1 cellular context compared by ENCODE assay signal in genomic region chr20:3628502-3629314, GRCh38.
TF ChIP-seq lines count a peak whose summit lies in the region.

No MANE protein-coding gene starts in this region.

TF ChIP-seq in HepG2, 621 proteins besides CTCF, POLR2A, EP300 and RAD21 (continued from another document and continues in another):
- TF ChIP-seq KLF6 (CRISPR knock-in tag; IDR thresholded peaks at IDR 0.05) (0 out of 2 replicates have a peak, but pooled peaks have one; percentile 56), BCL6 (CRISPR knock-in tag; IDR thresholded peaks at IDR 0.05) (peak; percentile 90), ELF4 (CRISPR knock-in tag; IDR thresholded peaks at IDR 0.05; ENCODE audit: borderline replicate concordance) (no peak), ZFP37 (CRISPR knock-in tag; IDR thresholded peaks at IDR 0.05; ENCODE audit: borderline replicate concordance) (peak; percentile 89; the same call in 1 of the 2 replicates), NCOA2 (CRISPR knock-in tag; IDR thresholded peaks at IDR 0.05) (peak; percentile 75), ZNF275 (CRISPR knock-in tag; IDR thresholded peaks at IDR 0.05; ENCODE audit: borderline replicate concordance) (peak; percentile 55; the same call in 1 of the 2 replicates), HNF4G (IDR thresholded peaks at IDR 0.05; ENCODE audit: borderline replicate concordance, low read depth, low read length) (peak; percentile 89), HNF4G (CRISPR knock-in tag; IDR thresholded peaks at IDR 0.05; ENCODE audit: borderline replicate concordance, low read depth) (peak; percentile 93), MEF2D (CRISPR knock-in tag; IDR thresholded peaks at IDR 0.05) (peak; percentile 48; the same call in 1 of the 2 replicates), MED1 (CRISPR knock-in tag; IDR thresholded peaks at IDR 0.05) (peak; percentile 87), ZNF557 (CRISPR knock-in tag; IDR thresholded peaks at IDR 0.05) (peak; percentile 92; the same call in 1 of the 2 replicates), MAX (IDR thresholded peaks at IDR 0.05) (peak; percentile 52), ATRX (CRISPR knock-in tag; IDR thresholded peaks at IDR 0.05; ENCODE audit: borderline replicate concordance) (no peak), FOXA1 (IDR thresholded peaks at IDR 0.05) (peak; percentile 48; the same call in 1 of the 2 replicates), FOXA1 (CRISPR knock-in tag; IDR thresholded peaks at IDR 0.05) (peak; percentile 92), ZNF350 (CRISPR knock-in tag; IDR thresholded peaks at IDR 0.05; ENCODE audit: borderline replicate concordance, low read depth) (peak; percentile 69), E2F5 (CRISPR knock-in tag; conservative IDR thresholded peaks at IDR 0.05) (no peak), ZNF274 (CRISPR knock-in tag; IDR thresholded peaks at IDR 0.05) (no peak), ATF4 (CRISPR knock-in tag; IDR thresholded peaks at IDR 0.05) (peak in 1 of 2 experiments; percentile 58; a peak in 1 of 4 replicates), SKIL (CRISPR knock-in tag; IDR thresholded peaks at IDR 0.05; ENCODE audit: borderline replicate concordance) (peak; percentile 98), IKZF5 (CRISPR knock-in tag; IDR thresholded peaks at IDR 0.05) (0 out of 2 replicates have a peak, but pooled peaks have one; percentile 41), SATB2 (CRISPR knock-in tag; IDR thresholded peaks at IDR 0.05) (no peak), PPARG (CRISPR knock-in tag; conservative IDR thresholded peaks at IDR 0.05) (peak; percentile 73), MYC (CRISPR knock-in tag; IDR thresholded peaks at IDR 0.05; ENCODE audit: borderline replicate concordance) (peak; percentile 56; the same call in 1 of the 2 replicates), NFKBIZ (CRISPR knock-in tag; IDR thresholded peaks at IDR 0.05) (peak; percentile 73; the same call in 1 of the 2 replicates), HOMEZ (CRISPR knock-in tag; IDR thresholded peaks at IDR 0.05; ENCODE audit: low read depth) (peak; percentile 97), MIER2 (CRISPR knock-in tag; IDR thresholded peaks at IDR 0.05) (0 out of 2 replicates have a peak, but pooled peaks have one; percentile 66), UBTF (CRISPR knock-in tag; IDR thresholded peaks at IDR 0.05) (peak; percentile 36; the same call in 1 of the 2 replicates), RBM39 (IDR thresholded peaks at IDR 0.05; ENCODE audit: low read depth, low read length, poor library complexity, severe bottlenecking) (no peak), FOXP1 (IDR thresholded peaks at IDR 0.05) (no peak), FOXP1 (CRISPR knock-in tag; IDR thresholded peaks at IDR 0.05) (0 out of 2 replicates have a peak, but pooled peaks have one; percentile 49), TGIF2 (CRISPR knock-in tag; IDR thresholded peaks at IDR 0.05) (no peak), CBX5 (CRISPR knock-in tag; IDR thresholded peaks at IDR 0.05; ENCODE audit: borderline replicate concordance) (peak; percentile 36; the same call in 1 of the 2 replicates), HINFP (CRISPR knock-in tag; IDR thresholded peaks at IDR 0.05; ENCODE audit: low read depth) (peak; percentile 72; the same call in 1 of the 2 replicates), ZNF564 (CRISPR knock-in tag; IDR thresholded peaks at IDR 0.05) (no peak), TSC22D2 (CRISPR knock-in tag; IDR thresholded peaks at IDR 0.05; ENCODE audit: borderline replicate concordance) (peak; percentile 78; the same call in 1 of the 2 replicates), ZBTB8A (CRISPR knock-in tag; IDR thresholded peaks at IDR 0.05; ENCODE audit: borderline replicate concordance, low read depth) (no peak), ZNF83 (CRISPR knock-in tag; IDR thresholded peaks at IDR 0.05; ENCODE audit: borderline replicate concordance) (no peak; the same call in 1 of the 2 replicates), PITX1 (CRISPR knock-in tag; IDR thresholded peaks at IDR 0.05) (peak; percentile 71; the same call in 1 of the 2 replicates), TBX2 (CRISPR knock-in tag; IDR thresholded peaks at IDR 0.05; ENCODE audit: borderline replicate concordance) (peak; percentile 87), MAF1 (CRISPR knock-in tag; IDR thresholded peaks at IDR 0.05; ENCODE audit: borderline replicate concordance) (no peak), RBAK (CRISPR knock-in tag; IDR thresholded peaks at IDR 0.05) (0 out of 2 replicates have a peak, but pooled peaks have one; percentile 20), MXD4 (CRISPR knock-in tag; IDR thresholded peaks at IDR 0.05) (peak; percentile 58; the same call in 1 of the 2 replicates), ZZZ3 (CRISPR knock-in tag; IDR thresholded peaks at IDR 0.05; ENCODE audit: borderline replicate concordance) (peak; percentile 47; the same call in 1 of the 2 replicates), HHEX (CRISPR knock-in tag; IDR thresholded peaks at IDR 0.05) (peak; percentile 52; the same call in 1 of the 2 replicates), ZBTB20 (CRISPR knock-in tag; IDR thresholded peaks at IDR 0.05; ENCODE audit: borderline replicate concordance, low read depth) (peak; percentile 55; the same call in 1 of the 2 replicates), ZNF205 (CRISPR knock-in tag; IDR thresholded peaks at IDR 0.05) (peak; percentile 76; the same call in 1 of the 2 replicates), YEATS4 (CRISPR knock-in tag; IDR thresholded peaks at IDR 0.05; ENCODE audit: borderline replicate concordance) (peak; percentile 52; the same call in 1 of the 2 replicates), DRAP1 (CRISPR knock-in tag; IDR thresholded peaks at IDR 0.05) (peak; percentile 43; the same call in 1 of the 2 replicates), ZNF687 (CRISPR knock-in tag; IDR thresholded peaks at IDR 0.05) (peak; percentile 67)
